19 cellular contexts compared by ENCODE assay signal in the genomic region with DNA sequence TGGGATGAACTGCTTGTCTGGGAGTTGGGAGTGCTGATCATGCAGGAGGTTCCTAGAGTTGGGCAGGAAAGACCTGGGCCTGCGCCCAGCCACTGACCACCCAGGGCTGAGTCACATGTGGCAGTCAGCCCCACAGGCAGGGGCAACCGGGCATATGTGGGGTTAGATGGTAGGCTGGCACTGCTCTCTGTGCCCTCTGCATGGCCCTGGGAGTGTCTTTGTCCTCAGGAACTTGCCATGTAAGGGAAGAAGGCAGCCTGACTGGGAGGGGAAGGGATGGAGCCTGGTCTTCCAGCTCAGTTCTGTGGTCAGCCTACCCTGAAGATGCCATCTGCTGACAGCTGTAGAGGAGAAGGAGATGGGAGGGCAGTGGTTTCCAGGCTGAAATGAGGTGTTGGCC.
"Had no signal": no experiment of that assay in that cellular context is flagged by ENCODE, and none has a peak within 500 bp of the region (broad histone marks: within the 10 kb centered on the region; RNA-seq: fewer than 3 reads in every experiment).

No MANE protein-coding gene starts in this region.

- H3K27ac ChIP-seq: HL-60, SJSA1, SK-N-MC had no signal

- H3K36me3 ChIP-seq: SJSA1 had no signal

- H3K4me3 ChIP-seq: K562, SJSA1, SK-N-MC had no signal

- ATAC-seq: K562 had no signal

- H3K27me3 ChIP-seq: SJSA1 had no signal

- H3K9me3 ChIP-seq: SJSA1 had no signal

- H3K4me1 ChIP-seq: SJSA1 had no signal

- DNase-seq: NCI-H1092 treated with DMSO at 0.1 percent for 48 hours, NCI-H1436, NCI-H187, NCI-H2029, NCI-H2081 treated with DMSO at 0.1 percent for 48 hours, NCI-H2171, NCI-H226, NCI-H446, NCI-H510A, NCI-H524 treated with DMSO at 0.1 percent for 48 hours, NCI-H69, NCI-H774, Right ventricle myocardium superior, RPMI8226, SIG-M5 had no signal
